ENCODE assay signal across 29 cellular contexts in the genomic region with DNA sequence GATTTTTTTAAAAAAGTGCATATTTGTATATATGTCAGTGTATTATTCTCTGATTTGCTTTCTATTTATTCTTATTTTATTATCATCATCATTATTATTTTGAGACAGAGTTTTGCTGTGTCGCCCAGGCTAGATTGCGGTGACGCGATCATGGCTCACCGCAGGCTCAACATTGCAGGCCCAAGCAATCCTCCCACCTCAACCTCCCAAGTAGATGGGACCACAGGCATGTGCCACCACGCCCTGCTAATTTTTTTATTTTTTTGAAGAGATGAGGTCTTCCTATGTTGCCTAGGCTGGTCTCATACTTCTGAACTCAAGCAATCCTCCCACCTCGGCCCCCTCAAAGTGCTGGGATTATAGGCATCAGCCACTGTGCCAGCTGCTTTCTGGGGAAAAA.
"Had no signal": no experiment of that assay in that cellular context is flagged by ENCODE, and none has a peak within 500 bp of the region (broad histone marks: within the 10 kb centered on the region; RNA-seq: fewer than 3 reads in every experiment).

No MANE protein-coding gene starts in this region.

- DNase-seq: activated CD4-positive, alpha-beta T cell treated with anti-CD3 and anti-CD28 coated beads for 4 hours; activated CD4-positive, alpha-beta T cell treated with anti-CD3 and anti-CD28 coated beads, Interleukin-2, amount 50 U/mL, for 4 hours; activated naive CD4-positive, alpha-beta T cell; activated T-cell treated with anti-CD3 and anti-CD28 coated beads for 4 hours; activated T-cell treated with anti-CD3 and anti-CD28 coated beads, Interleukin-2, amount 50 U/mL, for 72 hours; cerebellar nuclear complex; colonic mucosa; dorsolateral prefrontal cortex; effector memory CD8-positive, alpha-beta T cell; head of caudate nucleus; hippocampal formation; kidney; left colon; midbrain; naive thymus-derived CD4-positive, alpha-beta T cell; nucleus accumbens; pancreas; sigmoid colon; small intestine; stimulated activated CD4-positive, alpha-beta T cell treated with anti-CD3 and anti-CD28 coated beads, Interleukin-4, amount 100 ng/mL, for 4 hours; stimulated activated CD8-positive, alpha-beta memory T cell treated with anti-CD3 and anti-CD28 coated beads, Interleukin-4, amount 100 ng/mL, for 48 hours; stimulated activated naive CD8-positive, alpha-beta T cell treated with anti-CD3 and anti-CD28 coated beads, Interleukin-15, amount 100 ng/mL, for 72 hours; substantia nigra; upper lobe of left lung had no signal

- H3K27ac ChIP-seq: colonic mucosa, dorsolateral prefrontal cortex, pancreas, prostate gland, sigmoid colon, upper lobe of left lung, vagina, VCaP had no signal

- ATAC-seq: activated naive CD4-positive, alpha-beta T cell treated with anti-CD3 and anti-CD28 coated beads, Interleukin-2, amount 50 U/mL, for 72 hours; activated T-cell treated with anti-CD3 and anti-CD28 coated beads, Interleukin-2, amount 50 U/mL, for 72 hours; effector memory CD8-positive, alpha-beta T cell; left colon; naive thymus-derived CD4-positive, alpha-beta T cell; pancreas; stimulated activated memory B cell treated with anti-CD40 and anti-IgM and Interleukin-4, amounts not matched to agents 10 μg/mL and 1 μg/mL and 100 μg/mL, for 72 hours; stimulated activated naive CD8-positive, alpha-beta T cell treated with anti-CD3 and anti-CD28 coated beads, Interleukin-15, amount 100 ng/mL, for 72 hours had no signal

- H3K36me3 ChIP-seq: colonic mucosa, pancreas, prostate gland, sigmoid colon, upper lobe of left lung, vagina had no signal

- H3K4me3 ChIP-seq: colonic mucosa, dorsolateral prefrontal cortex, pancreas, prostate gland, sigmoid colon, upper lobe of left lung, vagina had no signal

- H3K4me1 ChIP-seq: colonic mucosa, pancreas, prostate gland, sigmoid colon, upper lobe of left lung, vagina had no signal

- H3K9me3 ChIP-seq: colonic mucosa, pancreas, prostate gland, sigmoid colon, upper lobe of left lung, vagina had no signal
